Comparison of ENCODE assay signal across 9 cellular contexts in genomic region chr5:33254581-33254980, GRCh38.
"Had no signal": no experiment of that assay in that cellular context is flagged by ENCODE, and none has a peak within 500 bp of the region (broad histone marks: within the 10 kb centered on the region; RNA-seq: fewer than 3 reads in every experiment).

No MANE protein-coding gene starts in this region.

- FAIRE-seq: HTR-8/SVneo had no signal

- H3K4me2 ChIP-seq: KMS-11 had no signal

- H3K4me1 ChIP-seq: HAP-1 had no signal

- H2AFZ ChIP-seq: GM23248 had no signal

- H3K9ac ChIP-seq: GM23248, KMS-11 had no signal

- H3K9me3 ChIP-seq: HAP-1 had no signal

- DNase-seq: GM23248, GOT3, H7, HFFc6, KBM-7 had no signal

- H3K27ac ChIP-seq: GM23248, KMS-11 had no signal

- H3K36me3 ChIP-seq: HAP-1 had no signal

- ATAC-seq: HCT116 had no signal

- H3K4me3 ChIP-seq: GM23248, HAP-1 had no signal
